ENCODE assay signal across 8 cellular contexts in genomic region chr15:67067161-67067853, GRCh38. TPM values are rescaled to one million over a fixed set of nuclear protein-coding genes. Genes with fewer than 3 reads are reported as not detected.
A peak's percentile ranks its signal among the peaks of the same experiment; 100 is the strongest.
DNase-seq lines count a peak whose midpoint lies in the region; ATAC-seq and TF ChIP-seq lines count a peak whose summit lies in the region.

No MANE protein-coding gene starts in this region.

- no peaks in the 10 kb centered on the region for H3K9me3 ChIP-seq in heart right ventricle
- no peaks in the 10 kb centered on the region for H3K9me3 ChIP-seq in adipocyte (ENCODE audit: control insufficient read depth, low read length)
- H3K9me3 ChIP-seq in thymus (ENCODE audit: control insufficient read depth) = no peaks in the 10 kb centered on the region

- H3K9ac ChIP-seq in adipocyte (ENCODE audit: low read length) = peak overlapping the region; percentile 94

- ATAC-seq in heart right ventricle (peak in 3 of 8 donors; percentile 16 to 17 (median 16)), Right ventricle myocardium inferior (no peak), HG03442 (IDR thresholded peaks at IDR 0.05; ENCODE audit: unreplicated experiment) (no peak)

- TF ChIP-seq CTCF in heart right ventricle (IDR thresholded peaks at IDR 0.05) (no peak), kidney epithelial cell (IDR thresholded peaks at IDR 0.05; ENCODE audit: insufficient read depth, low read length, poor library complexity, severe bottlenecking) (no peak)

- intact Hi-C loops in heart right ventricle (cut with DNase I) (loop anchor here in 8 of 10 donors (2.0 to 10.0 kb wide), 12 partner anchors 35 to 187 kb away; partner anchors contain the start of genes AAGAB (in 5 of the 8) and IQCH (in 5 of the 8)), Right ventricle myocardium inferior (cut with DNase I) (loop anchor here (2.0 to 10.0 kb wide), 3 partner anchors 121 to 235 kb away; no protein-coding TSS in a partner anchor)

- H3K4me3 ChIP-seq in heart right ventricle (peak overlapping the region; percentile 73 to 96 (median 82)), adipocyte (ENCODE audit: low read length) (peak overlapping the region; percentile 93), kidney epithelial cell (ENCODE audit: low read depth, low read length) (peak overlapping the region; percentile 90), thymus (ENCODE audit: low read length) (peak overlapping the region; percentile 68)

- DNase-seq in heart right ventricle (peak in 1 of 2 donors; percentile 18), Right ventricle myocardium inferior (ENCODE audit: missing footprints) (no peak), adipocyte (ENCODE audit: low read depth) (peak; percentile 59), kidney epithelial cell (ENCODE audit: low read depth) (no peak), NCI-H2081 (lab: John Stamatoyannopoulos, UW) (no peak)
- no peak for DNase-seq in stimulated activated CD4-positive, alpha-beta T cell treated with anti-CD3 and anti-CD28 coated beads, Interleukin-4, amount 100 ng/mL, for 24 hours

- H3K4me1 ChIP-seq in heart right ventricle (peaks cover 2 to 64% (median 51%) of the 10 kb centered on the region in 9 donors), adipocyte (ENCODE audit: control insufficient read depth, insufficient read depth, low read length) (peaks cover 40% of the 10 kb centered on the region), thymus (ENCODE audit: control insufficient read depth, insufficient read depth, low read length) (peaks cover 15% of the 10 kb centered on the region)

- 21% methylated on average over 21 of the region's 21 CpGs for WGBS in heart right ventricle, 2 donors
- 62% methylated on average over 21 of the region's 21 CpGs for WGBS in thymus

- H3K36me3 ChIP-seq in heart right ventricle (peaks cover 0 to 12% (median 0%) of the 10 kb centered on the region in 9 donors), adipocyte (ENCODE audit: control insufficient read depth, insufficient read depth, low read length, severe bottlenecking) (peaks cover 12% of the 10 kb centered on the region), kidney epithelial cell (ENCODE audit: control insufficient read depth, insufficient read depth, low read length) (no peaks in the 10 kb centered on the region), thymus (ENCODE audit: control insufficient read depth, insufficient read depth) (no peaks in the 10 kb centered on the region)

- H3K27ac ChIP-seq in heart right ventricle (peak overlapping the region in 8 of 10 donors; percentile 31 to 97 (median 93)), thymus (ENCODE audit: low read depth) (peak overlapping the region; percentile 10)

- H3K27me3 ChIP-seq in heart right ventricle (no peaks in the 10 kb centered on the region), adipocyte (replicated peaks; ENCODE audit: control insufficient read depth, insufficient read depth, low read length) (no peaks in the 10 kb centered on the region), kidney epithelial cell (ENCODE audit: control insufficient read depth, insufficient read depth, low read length) (no peaks in the 10 kb centered on the region), thymus (ENCODE audit: control insufficient read depth, insufficient read depth) (no peaks in the 10 kb centered on the region)

RNA-seq across cellular contexts. Expression of gene SMAD3, which starts 1.9 kb away (rescaled TPM):
- 10 to 100 TPM; 11.3 to 44.8 (median 15.7) TPM for total RNA-seq in heart right ventricle
- 1 to 10 TPM; 6.2 to 7.8 TPM for polyA plus RNA-seq in heart right ventricle
- total RNA-seq in Right ventricle myocardium inferior = 18.0 TPM
- 31.0 and 34.8 TPM in 2 replicates for total RNA-seq in kidney epithelial cell
- polyA plus RNA-seq in thymus = 21.6 TPM
